In the genomic region with DNA sequence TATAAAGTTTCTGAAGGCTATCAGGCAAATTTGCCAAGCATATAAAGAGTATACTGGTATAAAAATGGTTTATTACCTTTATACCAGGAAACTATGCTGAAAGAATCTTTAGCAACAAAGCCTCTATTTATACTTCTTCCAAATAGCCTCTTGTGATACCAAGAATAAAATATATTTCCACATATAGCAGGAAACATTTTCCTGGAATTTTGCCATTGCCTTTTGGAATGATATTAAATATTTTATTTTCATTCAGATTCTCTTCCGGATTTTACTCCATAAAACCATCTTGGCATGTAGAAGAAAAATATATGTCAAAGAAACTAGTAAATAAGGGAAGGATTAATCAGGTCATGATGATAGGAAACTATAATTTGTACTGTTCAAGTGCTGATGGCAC, we compare ENCODE assay signal across 38 cellular contexts. TPM values are rescaled to one million over a fixed set of nuclear protein-coding genes. Genes with fewer than 3 reads are reported as not detected.
"Had no signal": no experiment of that assay in that cellular context is flagged by ENCODE, and none has a peak within 500 bp of the region (broad histone marks: within the 10 kb centered on the region; RNA-seq: fewer than 3 reads in every experiment).

No MANE protein-coding gene starts in this region.

- DNase-seq: activated CD4-positive, alpha-beta memory T cell treated with anti-CD3 and anti-CD28 coated beads, Interleukin-2, amount 10 ng/mL, durations not matched to agents 7 days and 5 days; activated CD4-positive, alpha-beta T cell treated with anti-CD3 and anti-CD28 coated beads for 1 hour; activated CD4-positive, alpha-beta T cell treated with anti-CD3 and anti-CD28 coated beads for 36 hours; activated CD4-positive, alpha-beta T cell treated with anti-CD3 and anti-CD28 coated beads for 48 hours; activated CD4-positive, alpha-beta T cell treated with anti-CD3 and anti-CD28 coated beads, Interleukin-2, amount 10 ng/mL, durations not matched to agents 7 days and 5 days; activated CD4-positive, alpha-beta T cell treated with anti-CD3 and anti-CD28 coated beads, Interleukin-2, amount 50 U/mL, for 48 hours; activated CD4-positive, CD25-positive, alpha-beta regulatory T cell; activated CD8-positive, alpha-beta memory T cell treated with anti-CD3 and anti-CD28 coated beads for 24 hours; activated CD8-positive, alpha-beta memory T cell treated with anti-CD3 and anti-CD28 coated beads, Interleukin-2, amount 10 ng/mL, durations not matched to agents 7 days and 5 days; activated CD8-positive, alpha-beta memory T cell treated with anti-CD3 and anti-CD28 coated beads, Interleukin-2, amount 50 U/mL, for 48 hours; activated CD8-positive, alpha-beta T cell treated with anti-CD3 and anti-CD28 coated beads, Interleukin-2, amount 10 ng/mL, durations not matched to agents 7 days and 5 days; activated effector memory CD4-positive, alpha-beta T cell treated with Interleukin-2 at 50 U/mL for 16 hours; activated gamma-delta T cell; activated naive CD4-positive, alpha-beta T cell treated with anti-CD3 and anti-CD28 coated beads, Interleukin-2, amount 10 ng/mL, durations not matched to agents 7 days and 5 days; activated naive CD4-positive, alpha-beta T cell treated with Interleukin-2 at 50 U/mL for 16 hours; activated naive CD8-positive, alpha-beta T cell treated with anti-CD3 and anti-CD28 coated beads, Interleukin-2, amount 10 ng/mL, durations not matched to agents 7 days and 5 days; activated naive CD8-positive, alpha-beta T cell treated with anti-CD3 and anti-CD28 coated beads, Interleukin-2, amount 50 U/mL, for 24 hours; activated T-cell treated with anti-CD3 and anti-CD28 coated beads, Interleukin-2, amount 50 U/mL, for 24 hours; activated T-cell treated with anti-CD3 and anti-CD28 coated beads, Interleukin-2, amount 50 U/mL, for 48 hours; amygdala; anterior cingulate cortex; brain microvascular endothelial cell; central memory CD4-positive, alpha-beta T cell; T-helper 1 cell; T-helper 2 cell; T-helper 9 cell; WERI-Rb-1 had no signal

- ATAC-seq: activated CD4-positive, alpha-beta T cell treated with anti-CD3 and anti-CD28 coated beads for 36 hours; activated CD4-positive, CD25-positive, alpha-beta regulatory T cell treated with anti-CD3 and anti-CD28 coated beads, Interleukin-2, amount 50 U/mL, for 24 hours; activated CD8-positive, alpha-beta memory T cell treated with anti-CD3 and anti-CD28 coated beads, Interleukin-2, amount 10 ng/mL, durations not matched to agents 7 days and 5 days; activated CD8-positive, alpha-beta T cell treated with anti-CD3 and anti-CD28 coated beads, Interleukin-2, amount 10 ng/mL, durations not matched to agents 7 days and 5 days; activated naive CD8-positive, alpha-beta T cell treated with anti-CD3 and anti-CD28 coated beads, Interleukin-2, amount 50 U/mL, for 24 hours; WTC11 had no signal

- H3K4me3 Mint-ChIP-seq: activated CD4-positive, alpha-beta memory T cell treated with anti-CD3 and anti-CD28 coated beads, Interleukin-2, amount 10 ng/mL, durations not matched to agents 7 days and 5 days; activated CD4-positive, alpha-beta T cell treated with anti-CD3 and anti-CD28 coated beads for 36 hours; activated CD4-positive, alpha-beta T cell treated with anti-CD3 and anti-CD28 coated beads, Interleukin-2, amount 10 ng/mL, durations not matched to agents 7 days and 5 days; activated CD8-positive, alpha-beta memory T cell treated with anti-CD3 and anti-CD28 coated beads, Interleukin-2, amount 10 ng/mL, durations not matched to agents 7 days and 5 days; activated CD8-positive, alpha-beta T cell treated with anti-CD3 and anti-CD28 coated beads, Interleukin-2, amount 10 ng/mL, durations not matched to agents 7 days and 5 days; activated naive CD4-positive, alpha-beta T cell treated with anti-CD3 and anti-CD28 coated beads, Interleukin-2, amount 10 ng/mL, durations not matched to agents 7 days and 5 days; activated naive CD4-positive, alpha-beta T cell treated with anti-CD3 and anti-CD28 coated beads, Interleukin-2, amount 50 U/mL, for 24 hours; activated naive CD8-positive, alpha-beta T cell; activated naive CD8-positive, alpha-beta T cell treated with anti-CD3 and anti-CD28 coated beads, Interleukin-2, amount 10 ng/mL, durations not matched to agents 7 days and 5 days; activated naive CD8-positive, alpha-beta T cell treated with anti-CD3 and anti-CD28 coated beads, Interleukin-2, amount 50 U/mL, for 24 hours; activated T-cell treated with anti-CD3 and anti-CD28 coated beads, Interleukin-2, amount 50 U/mL, for 24 hours; T-helper 1 cell treated with Interleukin-12 subunit alpha and Interleukin-12 subunit beta and Interleukin-4 antibody, amounts not matched to agents 30 μg/mL and 1 μg/mL, for 36 hours; T-helper 2 cell treated with Interferon-gamma antibody and Interleukin-4, amounts not matched to agents 5 μg/mL and 100 μg/mL, for 36 hours; WTC11 had no signal

- H3K9me3 Mint-ChIP-seq: activated CD4-positive, alpha-beta memory T cell treated with anti-CD3 and anti-CD28 coated beads, Interleukin-2, amount 10 ng/mL, durations not matched to agents 7 days and 5 days; activated CD4-positive, alpha-beta T cell treated with anti-CD3 and anti-CD28 coated beads, Interleukin-2, amount 10 ng/mL, durations not matched to agents 7 days and 5 days; activated naive CD4-positive, alpha-beta T cell treated with anti-CD3 and anti-CD28 coated beads, Interleukin-2, amount 10 ng/mL, durations not matched to agents 7 days and 5 days; activated naive CD4-positive, alpha-beta T cell treated with anti-CD3 and anti-CD28 coated beads, Interleukin-2, amount 50 U/mL, for 24 hours; activated naive CD8-positive, alpha-beta T cell treated with anti-CD3 and anti-CD28 coated beads, Interleukin-2, amount 10 ng/mL, durations not matched to agents 7 days and 5 days; activated naive CD8-positive, alpha-beta T cell treated with anti-CD3 and anti-CD28 coated beads, Interleukin-2, amount 50 U/mL, for 24 hours; activated T-cell treated with anti-CD3 and anti-CD28 coated beads, Interleukin-2, amount 50 U/mL, for 24 hours; activated T-helper 2 cell treated with anti-CD3 and anti-CD28 coated beads, Interferon-gamma antibody, Interleukin-2, Interleukin-4, amounts not matched to agents 10 μg/mL and 5 μg/mL and 100 μg/mL, durations not matched to agents 14 hours and 24 hours and 36 hours; T-helper 1 cell treated with Interleukin-12 subunit alpha and Interleukin-12 subunit beta and Interleukin-4 antibody, amounts not matched to agents 30 μg/mL and 1 μg/mL, for 36 hours; T-helper 2 cell treated with Interferon-gamma antibody and Interleukin-4, amounts not matched to agents 5 μg/mL and 100 μg/mL, for 36 hours; WTC11 had no signal

- H3K36me3 Mint-ChIP-seq: activated CD8-positive, alpha-beta memory T cell treated with anti-CD3 and anti-CD28 coated beads, Interleukin-2, amount 10 ng/mL, durations not matched to agents 7 days and 5 days; activated naive CD4-positive, alpha-beta T cell treated with anti-CD3 and anti-CD28 coated beads, Interleukin-2, amount 10 ng/mL, durations not matched to agents 7 days and 5 days; activated naive CD4-positive, alpha-beta T cell treated with anti-CD3 and anti-CD28 coated beads, Interleukin-2, amount 50 U/mL, for 24 hours; activated naive CD8-positive, alpha-beta T cell; activated naive CD8-positive, alpha-beta T cell treated with anti-CD3 and anti-CD28 coated beads, Interleukin-2, amount 10 ng/mL, durations not matched to agents 7 days and 5 days; WTC11 had no signal

- FAIRE-seq: TTC549 had no signal

- H3K4me1 Mint-ChIP-seq: activated CD4-positive, alpha-beta memory T cell treated with anti-CD3 and anti-CD28 coated beads, Interleukin-2, amount 10 ng/mL, durations not matched to agents 7 days and 5 days; activated CD4-positive, alpha-beta T cell treated with anti-CD3 and anti-CD28 coated beads for 36 hours; activated CD4-positive, alpha-beta T cell treated with anti-CD3 and anti-CD28 coated beads, Interleukin-2, amount 10 ng/mL, durations not matched to agents 7 days and 5 days; activated naive CD4-positive, alpha-beta T cell treated with anti-CD3 and anti-CD28 coated beads, Interleukin-2, amount 10 ng/mL, durations not matched to agents 7 days and 5 days; activated naive CD4-positive, alpha-beta T cell treated with anti-CD3 and anti-CD28 coated beads, Interleukin-2, amount 50 U/mL, for 24 hours; activated naive CD8-positive, alpha-beta T cell treated with anti-CD3 and anti-CD28 coated beads, Interleukin-2, amount 10 ng/mL, durations not matched to agents 7 days and 5 days; activated naive CD8-positive, alpha-beta T cell treated with anti-CD3 and anti-CD28 coated beads, Interleukin-2, amount 50 U/mL, for 24 hours; WTC11 had no signal

- H3K27ac ChIP-seq: ascending aorta, brain microvascular endothelial cell, WERI-Rb-1 had no signal

- H3K36me3 ChIP-seq: ascending aorta, brain microvascular endothelial cell, breast epithelium, WERI-Rb-1 had no signal

- H3K9me3 ChIP-seq: ascending aorta, breast epithelium had no signal

- H3K4me1 ChIP-seq: ascending aorta, breast epithelium had no signal

- H3K27me3 Mint-ChIP-seq: activated CD4-positive, alpha-beta memory T cell treated with anti-CD3 and anti-CD28 coated beads, Interleukin-2, amount 10 ng/mL, durations not matched to agents 7 days and 5 days; activated CD4-positive, alpha-beta T cell treated with anti-CD3 and anti-CD28 coated beads for 36 hours; activated CD4-positive, alpha-beta T cell treated with anti-CD3 and anti-CD28 coated beads, Interleukin-2, amount 10 ng/mL, durations not matched to agents 7 days and 5 days; activated CD8-positive, alpha-beta memory T cell treated with anti-CD3 and anti-CD28 coated beads, Interleukin-2, amount 10 ng/mL, durations not matched to agents 7 days and 5 days; activated naive CD8-positive, alpha-beta T cell treated with anti-CD3 and anti-CD28 coated beads, Interleukin-2, amount 50 U/mL, for 24 hours; activated T-cell treated with anti-CD3 and anti-CD28 coated beads, Interleukin-2, amount 50 U/mL, for 24 hours had no signal

- H3K27me3 ChIP-seq: ascending aorta, brain microvascular endothelial cell, breast epithelium had no signal

- H3K27ac Mint-ChIP-seq: activated CD4-positive, alpha-beta memory T cell treated with anti-CD3 and anti-CD28 coated beads, Interleukin-2, amount 10 ng/mL, durations not matched to agents 7 days and 5 days; activated CD4-positive, alpha-beta T cell treated with anti-CD3 and anti-CD28 coated beads for 36 hours; activated CD4-positive, alpha-beta T cell treated with anti-CD3 and anti-CD28 coated beads, Interleukin-2, amount 10 ng/mL, durations not matched to agents 7 days and 5 days; activated CD8-positive, alpha-beta memory T cell treated with anti-CD3 and anti-CD28 coated beads, Interleukin-2, amount 10 ng/mL, durations not matched to agents 7 days and 5 days; activated CD8-positive, alpha-beta T cell treated with anti-CD3 and anti-CD28 coated beads, Interleukin-2, amount 10 ng/mL, durations not matched to agents 7 days and 5 days; activated naive CD4-positive, alpha-beta T cell treated with anti-CD3 and anti-CD28 coated beads, Interleukin-2, amount 10 ng/mL, durations not matched to agents 7 days and 5 days; activated naive CD4-positive, alpha-beta T cell treated with anti-CD3 and anti-CD28 coated beads, Interleukin-2, amount 50 U/mL, for 24 hours; activated naive CD8-positive, alpha-beta T cell; activated naive CD8-positive, alpha-beta T cell treated with anti-CD3 and anti-CD28 coated beads, Interleukin-2, amount 10 ng/mL, durations not matched to agents 7 days and 5 days; activated naive CD8-positive, alpha-beta T cell treated with anti-CD3 and anti-CD28 coated beads, Interleukin-2, amount 50 U/mL, for 24 hours; activated T-cell treated with anti-CD3 and anti-CD28 coated beads, Interleukin-2, amount 50 U/mL, for 24 hours; activated T-helper 2 cell treated with anti-CD3 and anti-CD28 coated beads, Interferon-gamma antibody, Interleukin-2, Interleukin-4, amounts not matched to agents 10 μg/mL and 5 μg/mL and 100 μg/mL, durations not matched to agents 14 hours and 24 hours and 36 hours; T-helper 1 cell treated with Interleukin-12 subunit alpha and Interleukin-12 subunit beta and Interleukin-4 antibody, amounts not matched to agents 30 μg/mL and 1 μg/mL, for 36 hours; T-helper 2 cell treated with Interferon-gamma antibody and Interleukin-4, amounts not matched to agents 5 μg/mL and 100 μg/mL, for 36 hours; WTC11 had no signal

- H3K4me3 ChIP-seq: ascending aorta, breast epithelium had no signal

RNA-seq across cellular contexts. Expression of a gene that starts 17.7 kb away (rescaled TPM):
- total RNA-seq: activated CD4-positive, alpha-beta memory T cell treated with anti-CD3 and anti-CD28 coated beads, Interleukin-2, amount 10 ng/mL, durations not matched to agents 7 days and 5 days; activated CD4-positive, alpha-beta T cell treated with anti-CD3 and anti-CD28 coated beads for 36 hours; activated CD4-positive, alpha-beta T cell treated with anti-CD3 and anti-CD28 coated beads, Interleukin-2, amount 10 ng/mL, durations not matched to agents 7 days and 5 days; activated CD8-positive, alpha-beta memory T cell treated with anti-CD3 and anti-CD28 coated beads, Interleukin-2, amount 10 ng/mL, durations not matched to agents 7 days and 5 days; activated CD8-positive, alpha-beta T cell treated with anti-CD3 and anti-CD28 coated beads, Interleukin-2, amount 10 ng/mL, durations not matched to agents 7 days and 5 days; activated naive CD8-positive, alpha-beta T cell treated with anti-CD3 and anti-CD28 coated beads, Interleukin-2, amount 10 ng/mL, durations not matched to agents 7 days and 5 days; activated T-helper 2 cell treated with anti-CD3 and anti-CD28 coated beads, Interferon-gamma antibody, Interleukin-2, Interleukin-4, amounts not matched to agents 10 μg/mL and 5 μg/mL and 100 μg/mL, durations not matched to agents 14 hours and 24 hours and 36 hours; ascending aorta; cardiac septum had no signal

RNA-seq across cellular contexts. Expression of a gene that starts 26.5 kb away (rescaled TPM):
- total RNA-seq: ascending aorta had no signal
